11 cellular contexts compared by ENCODE assay signal in genomic region chr5:141882594-141883183, GRCh38. TPM values are rescaled to one million over a fixed set of nuclear protein-coding genes. Genes with fewer than 3 reads are reported as not detected.
DNase-seq lines count a peak whose midpoint lies in the region; ATAC-seq, FAIRE-seq and TF ChIP-seq lines count a peak whose summit lies in the region.
"Had no signal": no experiment of that assay in that cellular context is flagged by ENCODE, and none has a peak within 500 bp of the region (broad histone marks: within the 10 kb centered on the region; RNA-seq: fewer than 3 reads in every experiment).

No MANE protein-coding gene starts in this region.

- H3K4me3 ChIP-seq in heart right ventricle (peak overlapping the region in 1 of 10 donors; percentile 14), transverse colon (no peak overlapping the region)
- H3K4me3 ChIP-seq: left lung had no signal

- peaks cover 62% of the 10 kb centered on the region for H3K4me1 Mint-ChIP-seq in brain

- TF ChIP-seq EP300 in transverse colon (IDR thresholded peaks at IDR 0.05; ENCODE audit: low read depth): no peak

- FAIRE-seq in HTR-8/SVneo (lab: Jason Lieb, UNC): no peak

- peaks cover 9% of the 10 kb centered on the region for H3K27me3 Mint-ChIP-seq in brain

- peak overlapping the region in 9 of 10 donors; percentile 65 to 97 (median 88) for H3K27ac ChIP-seq in heart right ventricle
- H3K27ac ChIP-seq in transverse colon: peak overlapping the region in 2 of 4 donors; percentile 23 to 51

- no peaks in the 10 kb centered on the region for H3K9me3 Mint-ChIP-seq in brain
- H3K9me3 Mint-ChIP-seq: T-helper 2 cell treated with Interferon-gamma antibody and Interleukin-4, amounts not matched to agents 5 μg/mL and 100 μg/mL, for 36 hours had no signal

- in situ Hi-C loops in transverse colon (cut with MboI; ENCODE audit: low pct_ligation_motif_present in 1 of 4, low pct_unique_long_range_greater_than_20kb in 1 of 4, low sequenced_read_pairs in 3 of 4): loop anchor here (5.0 to 10.0 kb wide), 5 partner anchors 72 to 180 kb away; partner anchors contain the start of gene PCDH12 (in 2 of the 4)

- H3K9me3 ChIP-seq in heart right ventricle (no peaks in the 10 kb centered on the region), transverse colon (no peaks in the 10 kb centered on the region)
- H3K9me3 ChIP-seq: left lung had no signal

- H3K27me3 ChIP-seq in heart right ventricle (peaks cover 8 to 78% (median 37%) of the 10 kb centered on the region in 7 donors), transverse colon (peaks cover 35% of the 10 kb centered on the region)

- H3K4me1 ChIP-seq in heart right ventricle: peaks cover 5 to 57% (median 45%) of the 10 kb centered on the region in 9 donors
- peaks cover 0 to 26% (median 5%) of the 10 kb centered on the region in 4 donors for H3K4me1 ChIP-seq in transverse colon

- DNase-seq in heart right ventricle (no peak), Right ventricle myocardium superior (no peak), left kidney (ENCODE audit: low read depth, low spot score) (peak; percentile 64), transverse colon (peak; percentile 35), MV-4-11 (lab: John Stamatoyannopoulos, UW) (no peak), HTR-8/SVneo (ENCODE audit: insufficient read length, low spot score) (no peak)
- DNase-seq: left lung had no signal

- H3K27ac Mint-ChIP-seq in brain: peak overlapping the region; percentile 78 to 99 (median 89)
- H3K27ac Mint-ChIP-seq: T-helper 2 cell treated with Interferon-gamma antibody and Interleukin-4, amounts not matched to agents 5 μg/mL and 100 μg/mL, for 36 hours had no signal

- peak overlapping the region; percentile 51 to 89 (median 65) for H3K4me3 Mint-ChIP-seq in brain
- H3K4me3 Mint-ChIP-seq: T-helper 2 cell treated with Interferon-gamma antibody and Interleukin-4, amounts not matched to agents 5 μg/mL and 100 μg/mL, for 36 hours had no signal

- H3K36me3 ChIP-seq in heart right ventricle (no peaks in the 10 kb centered on the region), transverse colon (no peaks in the 10 kb centered on the region)
- H3K36me3 ChIP-seq: left lung had no signal

- ATAC-seq in heart right ventricle (no peak), Right ventricle myocardium superior (ENCODE audit: poor library complexity) (no peak), HG02623 (IDR thresholded peaks at IDR 0.05; ENCODE audit: unreplicated experiment) (no peak)
- ATAC-seq: left lung had no signal

- TF ChIP-seq CTCF in heart right ventricle (IDR thresholded peaks at IDR 0.05) (no peak), brain (conservative IDR thresholded peaks at IDR 0.05) (no peak), transverse colon (IDR thresholded peaks at IDR 0.05) (no peak)

- H3K36me3 Mint-ChIP-seq in brain: no peaks in the 10 kb centered on the region

- intact Hi-C loops in heart right ventricle (cut with DNase I): loop anchor here in 8 of 10 donors (2.0 to 10.0 kb wide), 10 partner anchors 32 to 200 kb away; partner anchors contain the start of genes PCDH12 (in 5 of the 8), ARAP3 (in 1 of the 8), DELE1 (in 1 of the 8) and RNF14 (in 1 of the 8)
- intact Hi-C loops in Right ventricle myocardium superior (cut with DNase I): loop anchor here (10.0 kb wide), 1 partner anchor 82 kb away; the partner anchor contains the start of gene RNF14
- intact Hi-C loops in transverse colon (cut with DNase I; ENCODE audit: low total_unique reads): no loop called here

- no peak for TF ChIP-seq POLR2A in transverse colon (IDR thresholded peaks at IDR 0.05)

- 21 to 23% methylated on average over 13 of the region's 13 CpGs for WGBS in heart right ventricle, 2 donors
- 13 to 24% methylated on average over 4 to 13 of the region's 13 CpGs for WGBS in transverse colon (ENCODE audit: low coverage in 1 of 2), 2 donors

RNA-seq across cellular contexts. Expression of gene PCDH1, which starts 4.5 kb away (rescaled TPM):
- total RNA-seq in heart right ventricle: 10 to 100 TPM in 9 of 10 donors, 1 to 10 TPM in 1; 8.4 to 45.8 (median 17.9) TPM
- 10 to 100 TPM; 16.2 to 21.6 TPM for polyA plus RNA-seq in heart right ventricle
- 15.8 TPM for total RNA-seq in Right ventricle myocardium superior
- 35.4 TPM for polyA plus RNA-seq in brain (ENCODE audit: insufficient read depth, low read depth, low replicate concordance)
- total RNA-seq in transverse colon: 100 to 1,000 TPM in 3 of 4 donors, 10 to 100 TPM in 1; 92.5 to 217 (median 164) TPM
- total RNA-seq: LHCN-M2 had no signal

RNA-seq across cellular contexts. Expression of gene DELE1, which starts 41.0 kb away (rescaled TPM):
- total RNA-seq in heart right ventricle (100 to 1,000 TPM in 6 of 10 donors, 10 to 100 TPM in 4; 82.1 to 192 (median 141) TPM), Right ventricle myocardium superior (99.4 TPM), transverse colon (100 to 1,000 TPM in 3 of 4 donors, 10 to 100 TPM in 1; 92.6 to 270 (median 126) TPM)
- polyA plus RNA-seq in heart right ventricle (10 to 100 TPM; 50.1 to 69.8 TPM), brain (ENCODE audit: insufficient read depth, low read depth, low replicate concordance) (25.2 TPM)

Comparison
In these comparisons a context has a peak if more than half of its experiments do, and no peak if none do; other contexts are left out.
1. DNase-seq: peak in left kidney (single experiment) and transverse colon (single experiment); none in heart right ventricle (0 of 2), Right ventricle myocardium superior (single experiment), MV-4-11 (single experiment) and HTR-8/SVneo (single experiment).